Comparison of ENCODE assay signal across 18 cellular contexts in genomic region chr20:36086767-36087166, GRCh38.
DNase-seq lines count a peak whose midpoint lies in the region; ATAC-seq and TF ChIP-seq lines count a peak whose summit lies in the region.
"Had no signal": no experiment of that assay in that cellular context is flagged by ENCODE, and none has a peak within 500 bp of the region (broad histone marks: within the 10 kb centered on the region; RNA-seq: fewer than 3 reads in every experiment).

No MANE protein-coding gene starts in this region.

- POLR2A ChIA-PET in T-cell (lab: Charles Lee), result no interaction called here

- H3K4me1 Mint-ChIP-seq in HFFc6 (ENCODE audit: low read depth) (peaks cover 39% of the 10 kb centered on the region), T-cell (peaks cover 0 to 3% (median 2%) of the 10 kb centered on the region in 3 donors)

- TF ChIP-seq CTCF in HFFc6 (IDR thresholded peaks at IDR 0.05) (no peak), RWPE2 (IDR thresholded peaks at IDR 0.05; ENCODE audit: poor library complexity, severe bottlenecking) (no peak), foreskin keratinocyte (conservative IDR thresholded peaks at IDR 0.05) (no peak)

- DNase-seq in HFFc6 (no peak), RWPE2 (ENCODE audit: low spot score) (no peak), foreskin keratinocyte (peak; percentile 21 to 35), sciatic nerve (ENCODE audit: low spot score) (no peak), left lobe of liver (ENCODE audit: low spot score) (no peak), T-cell (no peak), NCI-H2227 (lab: John Stamatoyannopoulos, UW; ENCODE audit: unreplicated experiment) (no peak)
- DNase-seq: activated CD4-positive, alpha-beta memory T cell treated with anti-CD3 and anti-CD28 coated beads for 36 hours; HCEC 1CT; NCI-H1048; NCI-H2227 treated with DMSO at 0.1 percent for 48 hours; T-helper 2 cell; thyroid gland had no signal

- H3K27me3 Mint-ChIP-seq in HFFc6 (ENCODE audit: insufficient read depth) (peaks cover 17% of the 10 kb centered on the region), T-cell (peaks cover 44% of the 10 kb centered on the region in 2 donors)

- peak overlapping the region; percentile 69; the same call in 1 of the 2 replicates for H3K27ac Mint-ChIP-seq in HFFc6
- no peak overlapping the region for H3K27ac Mint-ChIP-seq in T-cell
- H3K27ac Mint-ChIP-seq: activated CD4-positive, alpha-beta memory T cell treated with anti-CD3 and anti-CD28 coated beads for 36 hours; activated T-helper 17 cell treated with anti-CD3 and anti-CD28 coated beads, Interleukin-2, amount 50 U/mL, for 72 hours; B cell; dendritic cell treated with granulocyte-macrophage colony-stimulating factor and Interleukin-4, amounts not matched to agents 40 ng/mL and 50 ng/mL, for 4 days had no signal

- H3K27me3 ChIP-seq in RWPE2 (ENCODE audit: insufficient read depth, poor library complexity, severe bottlenecking) (no peaks in the 10 kb centered on the region), foreskin keratinocyte (peaks cover 3% of the 10 kb centered on the region)
- H3K27me3 ChIP-seq: thyroid gland had no signal

- CTCF ChIA-PET in T-cell (lab: Charles Lee), result interaction anchor here in 1 of 2 donors (0.7 to 1.4 kb wide), 2 partner anchors 52 to 80 kb away, joined by 4 to 6 read pairs; no protein-coding TSS in a partner anchor

- no peak overlapping the region for H3K4me3 ChIP-seq in RWPE2 (ENCODE audit: severe bottlenecking)
- H3K4me3 ChIP-seq: prostate gland, thyroid gland had no signal

- no peaks in the 10 kb centered on the region for H3K36me3 ChIP-seq in RWPE2 (ENCODE audit: low read depth)
- H3K36me3 ChIP-seq: prostate gland, thyroid gland had no signal

- peaks cover 59% of the 10 kb centered on the region for H3K4me1 ChIP-seq in RWPE2 (ENCODE audit: insufficient read depth, poor library complexity, severe bottlenecking)
- H3K4me1 ChIP-seq in foreskin keratinocyte, result peaks cover 39% of the 10 kb centered on the region
- H3K4me1 ChIP-seq: prostate gland had no signal

- ATAC-seq in RWPE2 (ENCODE audit: low read depth) (peak; percentile 44), foreskin keratinocyte (peak; percentile 44), sciatic nerve (peak; percentile 54), left lobe of liver (no peak), HG02840 (IDR thresholded peaks at IDR 0.05; ENCODE audit: low FRiP score, unreplicated experiment) (no peak), T-cell (replicated peaks in 1 of 4) (no peak)
- ATAC-seq: activated T-helper 17 cell treated with anti-CD3 and anti-CD28 coated beads, Interleukin-2, amount 50 U/mL, for 72 hours had no signal

- peak overlapping the region; percentile 86 for H3K27ac ChIP-seq in RWPE2 (ENCODE audit: poor library complexity, severe bottlenecking)
- H3K27ac ChIP-seq in foreskin keratinocyte, result no peak overlapping the region
- H3K27ac ChIP-seq: prostate gland had no signal

- H3K9me3 Mint-ChIP-seq in HFFc6 (no peaks in the 10 kb centered on the region; the same call in 1 of the 2 replicates), T-cell (no peaks in the 10 kb centered on the region)
- H3K9me3 Mint-ChIP-seq: activated CD4-positive, alpha-beta memory T cell treated with anti-CD3 and anti-CD28 coated beads for 36 hours; activated T-helper 17 cell treated with anti-CD3 and anti-CD28 coated beads, Interleukin-2, amount 50 U/mL, for 72 hours; dendritic cell treated with granulocyte-macrophage colony-stimulating factor and Interleukin-4, amounts not matched to agents 40 ng/mL and 50 ng/mL, for 4 days had no signal

- H3K36me3 Mint-ChIP-seq in HFFc6 (ENCODE audit: low read depth) (peaks cover 5% of the 10 kb centered on the region), T-cell (no peaks in the 10 kb centered on the region)
- H3K36me3 Mint-ChIP-seq: activated CD4-positive, alpha-beta memory T cell treated with anti-CD3 and anti-CD28 coated beads for 36 hours had no signal

- no peaks in the 10 kb centered on the region for H3K9me3 ChIP-seq in RWPE2 (ENCODE audit: severe bottlenecking)
- H3K9me3 ChIP-seq: prostate gland, thyroid gland had no signal

- intact Hi-C loops in sciatic nerve (cut with DNase I), result no loop called here

- H3K4me3 Mint-ChIP-seq in HFFc6, result no peak overlapping the region; the same call in 1 of the 2 replicates
- H3K4me3 Mint-ChIP-seq in T-cell, result no peak overlapping the region
- H3K4me3 Mint-ChIP-seq: activated CD4-positive, alpha-beta memory T cell treated with anti-CD3 and anti-CD28 coated beads for 36 hours; activated T-helper 17 cell treated with anti-CD3 and anti-CD28 coated beads, Interleukin-2, amount 50 U/mL, for 72 hours; B cell; dendritic cell treated with granulocyte-macrophage colony-stimulating factor and Interleukin-4, amounts not matched to agents 40 ng/mL and 50 ng/mL, for 4 days had no signal

Comparison
In these comparisons a context has a peak if more than half of its experiments do, and no peak if none do; other contexts are left out.
1. DNase-seq: peak in foreskin keratinocyte (2 of 2); none in HFFc6 (single experiment), RWPE2 (single experiment), sciatic nerve (single experiment), left lobe of liver (single experiment), T-cell (0 of 34) and NCI-H2227 (single experiment).
2. ATAC-seq: peak in RWPE2 (single experiment), foreskin keratinocyte (single experiment) and sciatic nerve (single experiment); none in left lobe of liver (single experiment), HG02840 (single experiment) and T-cell (0 of 4).